8 cellular contexts compared by ENCODE assay signal in genomic region chr1:2391034-2391384, GRCh38. TPM values are rescaled to one million over a fixed set of nuclear protein-coding genes. Genes with fewer than 3 reads are reported as not detected.
A peak's percentile ranks its signal among the peaks of the same experiment; 100 is the strongest.
DNase-seq lines count a peak whose midpoint lies in the region; ATAC-seq, FAIRE-seq and TF ChIP-seq lines count a peak whose summit lies in the region.

No MANE protein-coding gene starts in this region.

- no peaks in the 10 kb centered on the region for H3K27me3 ChIP-seq in CD4-positive, alpha-beta T cell (ENCODE audit: control insufficient read depth, insufficient read depth, low read length)
- no peaks in the 10 kb centered on the region for H3K27me3 ChIP-seq in pancreas

- peak overlapping the region; percentile 76 for H3K27ac Mint-ChIP-seq in CD4-positive, alpha-beta T cell
- H3K27ac Mint-ChIP-seq in WTC11, result no peak overlapping the region

- H3K27ac ChIP-seq in CD4-positive, alpha-beta T cell (ENCODE audit: low read depth, low read length), result peak overlapping the region; percentile 63
- peak overlapping the region; percentile 41 to 85 (median 47) for H3K27ac ChIP-seq in pancreas

- intact Hi-C loops in CD4-positive, alpha-beta T cell (cut with DNase I, micrococcal nuclease), result loop anchor here in 1 of 2 experiments (1.0 to 10.0 kb wide), 6 partner anchors 21 to 756 kb away; partner anchors contain the start of genes FAAP20, MMP23B, PANK4 and PEX10
- intact Hi-C loops in pancreas (cut with DNase I), result no loop called here

- FAIRE-seq in pancreas (lab: Jason Lieb, UNC), result no peak

- DNase-seq in CD4-positive, alpha-beta T cell, result no peak
- DNase-seq in WTC11 (ENCODE audit: low spot score) (peak; percentile 47), fibroblast of villous mesenchyme (ENCODE audit: low read depth) (peak; percentile 41), pancreas (peak in 3 of 6 donors; percentile 66 to 83 (median 68)), medulla oblongata (ENCODE audit: extremely low spot score) (no peak), H4 (ENCODE audit: low spot score) (no peak)

- no peaks in the 10 kb centered on the region for H3K9me3 ChIP-seq in CD4-positive, alpha-beta T cell (ENCODE audit: control insufficient read depth, low read length)
- H3K9me3 ChIP-seq in pancreas, result no peaks in the 10 kb centered on the region

- H3K4me3 ChIP-seq in fibroblast of villous mesenchyme (ENCODE audit: low read depth, low read length), result peak overlapping the region; percentile 91
- peak overlapping the region; percentile 76 to 99 (median 90) for H3K4me3 ChIP-seq in pancreas

- WGBS in pancreas, 2 donors, result 1% methylated on average over 19 to 31 of the region's 31 CpGs

- no peaks in the 10 kb centered on the region for H3K9me3 Mint-ChIP-seq in CD4-positive, alpha-beta T cell
- H3K9me3 Mint-ChIP-seq in WTC11, result no peaks in the 10 kb centered on the region

- POLR2A ChIA-PET in CD4-positive, alpha-beta T cell (lab: Charles Lee), result interaction anchor here (0.6 to 2.8 kb wide), 29 partner anchors 9 to 258 kb away, joined by 3 to 36 read pairs (median 4); partner anchors contain the start of genes FAAP20, PANK4, PEX10 and PRXL2B
- POLR2A ChIA-PET in WTC11 (lab: Charles Lee), result interaction anchor here (0.6 to 1.0 kb wide), 6 partner anchors 22 to 257 kb away, joined by 3 to 7 read pairs (median 4); partner anchors contain the start of genes PANK4 and SKI

- H3K36me3 Mint-ChIP-seq in CD4-positive, alpha-beta T cell (ENCODE audit: low read depth), result peaks cover 38% of the 10 kb centered on the region
- H3K36me3 Mint-ChIP-seq in WTC11, result peaks cover 11% of the 10 kb centered on the region; the same call in 1 of the 2 replicates

- H3K4me3 Mint-ChIP-seq in CD4-positive, alpha-beta T cell, result peak overlapping the region; percentile 93
- H3K4me3 Mint-ChIP-seq in WTC11, result peak overlapping the region; percentile 81

- CTCF ChIA-PET in CD4-positive, alpha-beta T cell (lab: Charles Lee), result interaction anchor here (1.0 to 1.4 kb wide), 5 partner anchors 9 to 196 kb away, joined by 3 to 13 read pairs (median 6); partner anchors contain the start of gene FAAP20
- CTCF ChIA-PET in WTC11 (lab: Charles Lee), result interaction anchor here (0.8 to 1.4 kb wide), 10 partner anchors 9 to 251 kb away, joined by 3 to 34 read pairs (median 7); partner anchors contain the start of genes FAAP20 and PANK4

- peaks cover 17 to 28% (median 25%) of the 10 kb centered on the region in 3 donors for H3K4me1 ChIP-seq in pancreas

- no peak for TF ChIP-seq CTCF in CD4-positive, alpha-beta T cell (IDR thresholded peaks at IDR 0.05)
- TF ChIP-seq CTCF in WTC11 (IDR thresholded peaks at IDR 0.05), result no peak
- no peak for TF ChIP-seq CTCF in fibroblast of villous mesenchyme (IDR thresholded peaks at IDR 0.05; ENCODE audit: insufficient read depth, low read depth, low read length)
- TF ChIP-seq CTCF in pancreas (IDR thresholded peaks at IDR 0.05), result no peak

- H3K36me3 ChIP-seq in pancreas, result peaks cover 0 to 4% (median 2%) of the 10 kb centered on the region in 3 donors

- H3K27me3 Mint-ChIP-seq in CD4-positive, alpha-beta T cell, result no peaks in the 10 kb centered on the region
- no peaks in the 10 kb centered on the region for H3K27me3 Mint-ChIP-seq in WTC11 (ENCODE audit: low read depth)

- peaks cover 31% of the 10 kb centered on the region for H3K4me1 Mint-ChIP-seq in CD4-positive, alpha-beta T cell (ENCODE audit: low read depth)
- H3K4me1 Mint-ChIP-seq in WTC11, result peaks cover 17% of the 10 kb centered on the region

- no peak for ATAC-seq in CD4-positive, alpha-beta T cell (ENCODE audit: poor library complexity)
- ATAC-seq in GM19035 (IDR thresholded peaks at IDR 0.05; ENCODE audit: unreplicated experiment) (peak; percentile 11), HG03342 (IDR thresholded peaks at IDR 0.05; ENCODE audit: unreplicated experiment) (peak; percentile 23), WTC11 (peak; percentile 13), pancreas (peak; percentile 2 to 9 (median 5))

TF ChIP-seq in WTC11, 78 proteins besides CTCF, POLR2A, EP300 and RAD21 (continues in another document):
- TF ChIP-seq STAT6 (CRISPR knock-in tag; conservative IDR thresholded peaks at IDR 0.05; ENCODE audit: low read depth), result no peak
- no peak for TF ChIP-seq ATF2 (CRISPR knock-in tag; IDR thresholded peaks at IDR 0.05; ENCODE audit: borderline replicate concordance, low read depth)
- 0 out of 2 replicates have a peak, but pooled peaks have one; percentile 13 for TF ChIP-seq ZNF232 (CRISPR knock-in tag; IDR thresholded peaks at IDR 0.05)
- TF ChIP-seq RORB (CRISPR knock-in tag; IDR thresholded peaks at IDR 0.05), result no peak
- 0 out of 2 replicates have a peak, but pooled peaks have one; percentile 38 for TF ChIP-seq ZNF219 (CRISPR knock-in tag; IDR thresholded peaks at IDR 0.05; ENCODE audit: borderline replicate concordance)
- TF ChIP-seq, protein P1, sequence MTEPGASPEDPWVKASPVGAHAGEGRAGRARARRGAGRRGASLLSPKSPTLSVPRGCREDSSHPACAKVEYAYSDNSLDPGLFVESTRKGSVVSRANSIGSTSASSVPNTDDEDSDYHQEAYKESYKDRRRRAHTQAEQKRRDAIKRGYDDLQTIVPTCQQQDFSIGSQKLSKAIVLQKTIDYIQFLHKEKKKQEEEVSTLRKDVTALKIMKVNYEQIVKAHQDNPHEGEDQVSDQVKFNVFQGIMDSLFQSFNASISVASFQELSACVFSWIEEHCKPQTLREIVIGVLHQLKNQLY (CRISPR knock-in tag; IDR thresholded peaks at IDR 0.05), result no peak

RNA-seq across cellular contexts. Expression of gene MORN1, which starts 0.3 kb away (rescaled TPM):
- total RNA-seq in CD4-positive, alpha-beta T cell, result 1 to 10 TPM; 5.3 to 6.5 TPM
- total RNA-seq in WTC11 (2021) (14.5 to 19.7 TPM (median 18.5 TPM) in 3 replicates), fibroblast of villous mesenchyme (6.1 and 9.5 TPM in 2 replicates), pancreas (1 to 10 TPM; 4.7 to 8.9 (median 5.2) TPM)
- polyA plus RNA-seq in pancreas, result 1 to 10 TPM; 5.2 to 9.3 TPM
- total RNA-seq in H4 (2014; rRNA removed; shearing (Covaris generic)), result 5.4 and 6.3 TPM in 2 replicates

RNA-seq across cellular contexts. Expression of gene RER1, which starts 0.6 kb away (rescaled TPM):
- total RNA-seq in CD4-positive, alpha-beta T cell, result 10 to 100 TPM; 57.9 to 60.7 TPM
- total RNA-seq in WTC11 (2021) (72.1 to 80.4 TPM (median 79.8 TPM) in 3 replicates), fibroblast of villous mesenchyme (77.6 and 94.1 TPM in 2 replicates), pancreas (10 to 100 TPM; 58.2 to 84.2 (median 70.9) TPM)
- 10 to 100 TPM; 54.8 to 67.6 TPM for polyA plus RNA-seq in pancreas
- 173 and 208 TPM in 2 replicates for total RNA-seq in H4 (2014; rRNA removed; shearing (Covaris generic))

RNA-seq across cellular contexts. Expression of gene PEX10, which starts 21.4 kb away (rescaled TPM):
- 10 to 100 TPM; 12.0 to 12.5 TPM for total RNA-seq in CD4-positive, alpha-beta T cell
- total RNA-seq in WTC11 (2021), result 28.6 to 31.7 TPM (median 29.3 TPM) in 3 replicates
- 28.9 and 34.1 TPM in 2 replicates for total RNA-seq in fibroblast of villous mesenchyme
- total RNA-seq in pancreas, result 10 to 100 TPM; 10.1 to 14.8 (median 10.7) TPM
- 10 to 100 TPM; 16.3 to 16.8 TPM for polyA plus RNA-seq in pancreas
- total RNA-seq in H4 (2014; rRNA removed; shearing (Covaris generic)), result 26.1 and 44.5 TPM in 2 replicates

Comparison
In these comparisons a context has a peak if more than half of its experiments do, and no peak if none do; other contexts are left out.
1. DNase-seq: peak in WTC11 (single experiment) and fibroblast of villous mesenchyme (single experiment); none in CD4-positive, alpha-beta T cell (0 of 10), medulla oblongata (single experiment) and H4 (single experiment).